In genomic region chr7:92835140-92835850, GRCh38 we compare ENCODE assay signal across 1 cellular context.
TF ChIP-seq lines count a peak whose summit lies in the region.

No MANE protein-coding gene starts in this region.

TF ChIP-seq in HEK293, 187 proteins besides CTCF, POLR2A, EP300 and RAD21 (continued from another document and continues in another):
- TF ChIP-seq SALL2 (tag by site-specific recombination; IDR thresholded peaks at IDR 0.05; ENCODE audit: borderline replicate concordance): no peak
- TF ChIP-seq GLIS2 (tag by site-specific recombination; IDR thresholded peaks at IDR 0.05): peak; percentile 81
- 0 out of 2 replicates have a peak, but pooled peaks have one; percentile 16 for TF ChIP-seq WT1 (tag by site-specific recombination; IDR thresholded peaks at IDR 0.05)
- no peak for TF ChIP-seq TRIM28 (IDR thresholded peaks at IDR 0.05; ENCODE audit: borderline replicate concordance, low read length)
- TF ChIP-seq YY1 (tag by site-specific recombination; IDR thresholded peaks at IDR 0.05): no peak
- no peak for TF ChIP-seq ZNF354C (tag by site-specific recombination; IDR thresholded peaks at IDR 0.05; ENCODE audit: borderline replicate concordance, low read depth)
- TF ChIP-seq SCRT1 (tag by site-specific recombination; IDR thresholded peaks at IDR 0.05; ENCODE audit: borderline replicate concordance): no peak
- no peak for TF ChIP-seq ZNF16 (tag by site-specific recombination; IDR thresholded peaks at IDR 0.05; ENCODE audit: low read depth)
- TF ChIP-seq ZNF18 (tag by site-specific recombination; IDR thresholded peaks at IDR 0.05): peak; percentile 65; the same call in 1 of the 2 replicates
- no peak for TF ChIP-seq KLF8 (tag by site-specific recombination; IDR thresholded peaks at IDR 0.05)
- no peak for TF ChIP-seq ZNF449 (tag by site-specific recombination; IDR thresholded peaks at IDR 0.05)
- no peak for TF ChIP-seq ZNF175 (tag by site-specific recombination; IDR thresholded peaks at IDR 0.05)
- TF ChIP-seq ZNF560 (tag by site-specific recombination; IDR thresholded peaks at IDR 0.05; ENCODE audit: borderline replicate concordance): no peak
- no peak for TF ChIP-seq ZSCAN30 (tag by site-specific recombination; IDR thresholded peaks at IDR 0.05)
- no peak for TF ChIP-seq ZNF513 (tag by site-specific recombination; IDR thresholded peaks at IDR 0.05)
- TF ChIP-seq ZNF561 (tag by site-specific recombination; IDR thresholded peaks at IDR 0.05; ENCODE audit: borderline replicate concordance): no peak
- no peak for TF ChIP-seq ZNF585B (tag by site-specific recombination; IDR thresholded peaks at IDR 0.05)
- TF ChIP-seq ZNF791 (tag by site-specific recombination; IDR thresholded peaks at IDR 0.05): no peak
- TF ChIP-seq ZBTB6 (tag by site-specific recombination; IDR thresholded peaks at IDR 0.05): no peak
- no peak for TF ChIP-seq ZNF121 (tag by site-specific recombination; IDR thresholded peaks at IDR 0.05)
- TF ChIP-seq YY2 (tag by site-specific recombination; IDR thresholded peaks at IDR 0.05): no peak
- TF ChIP-seq HOXA7 (CRISPR knock-in tag; IDR thresholded peaks at IDR 0.05; ENCODE audit: borderline replicate concordance): no peak
- no peak for TF ChIP-seq TSHZ1 (tag by site-specific recombination; IDR thresholded peaks at IDR 0.05; ENCODE audit: borderline replicate concordance)
- peak; percentile 57; the same call in 1 of the 2 replicates for TF ChIP-seq ZBTB20 (tag by site-specific recombination; IDR thresholded peaks at IDR 0.05)
- no peak for TF ChIP-seq ZNF140 (tag by site-specific recombination; IDR thresholded peaks at IDR 0.05)
- no peak for TF ChIP-seq ZNF768 (tag by site-specific recombination; IDR thresholded peaks at IDR 0.05)
- peak; percentile 6; the same call in 1 of the 2 replicates for TF ChIP-seq ZNF335 (tag by site-specific recombination; conservative IDR thresholded peaks at IDR 0.05)
- no peak for TF ChIP-seq MZF1 (tag by site-specific recombination; IDR thresholded peaks at IDR 0.05; ENCODE audit: borderline replicate concordance)
- TF ChIP-seq ZNF473 (tag by site-specific recombination; IDR thresholded peaks at IDR 0.05): no peak
- TF ChIP-seq ZNF544 (tag by site-specific recombination; IDR thresholded peaks at IDR 0.05): no peak
- TF ChIP-seq ZNF302 (tag by site-specific recombination; IDR thresholded peaks at IDR 0.05; ENCODE audit: low read depth): no peak
- TF ChIP-seq EGR2 (tag by site-specific recombination; IDR thresholded peaks at IDR 0.05; ENCODE audit: low read depth): peak; percentile 49
- no peak for TF ChIP-seq KLF7 (tag by site-specific recombination; IDR thresholded peaks at IDR 0.05; ENCODE audit: borderline replicate concordance)
- no peak for TF ChIP-seq ZNF248 (tag by site-specific recombination; IDR thresholded peaks at IDR 0.05)
- no peak for TF ChIP-seq ZSCAN23 (tag by site-specific recombination; IDR thresholded peaks at IDR 0.05)
- no peak for TF ChIP-seq ZNF239 (tag by site-specific recombination; IDR thresholded peaks at IDR 0.05)
- TF ChIP-seq ZNF558 (tag by site-specific recombination; IDR thresholded peaks at IDR 0.05): no peak
- peak; percentile 37 for TF ChIP-seq PRDM10 (tag by site-specific recombination; IDR thresholded peaks at IDR 0.05)
- peak; percentile 48 for TF ChIP-seq SP7 (tag by site-specific recombination; IDR thresholded peaks at IDR 0.05)
- TF ChIP-seq ZNF292 (tag by site-specific recombination; IDR thresholded peaks at IDR 0.05; ENCODE audit: borderline replicate concordance, low read depth): no peak
- TF ChIP-seq ZNF324 (tag by site-specific recombination; IDR thresholded peaks at IDR 0.05): no peak
- TF ChIP-seq KLF17 (tag by site-specific recombination; IDR thresholded peaks at IDR 0.05): no peak
- TF ChIP-seq BCL11A (tag by site-specific recombination; IDR thresholded peaks at IDR 0.05; ENCODE audit: low read depth): 0 out of 2 replicates have a peak, but pooled peaks have one; percentile 43
- TF ChIP-seq GLIS1 (tag by site-specific recombination; IDR thresholded peaks at IDR 0.05): peak; percentile 76
- no peak for TF ChIP-seq ZBTB7A (tag by site-specific recombination; IDR thresholded peaks at IDR 0.05; ENCODE audit: low read depth)
- TF ChIP-seq ZNF398 (tag by site-specific recombination; IDR thresholded peaks at IDR 0.05): peak; percentile 95
- no peak for TF ChIP-seq ZNF26 (tag by site-specific recombination; IDR thresholded peaks at IDR 0.05)
- TF ChIP-seq ZNF707 (tag by site-specific recombination; IDR thresholded peaks at IDR 0.05): no peak
- no peak for TF ChIP-seq ZNF549 (tag by site-specific recombination; IDR thresholded peaks at IDR 0.05)
- TF ChIP-seq MYNN (tag by site-specific recombination; IDR thresholded peaks at IDR 0.05; ENCODE audit: borderline replicate concordance): 0 out of 2 replicates have a peak, but pooled peaks have one; percentile 3
- TF ChIP-seq ZNF214 (tag by site-specific recombination; IDR thresholded peaks at IDR 0.05; ENCODE audit: borderline replicate concordance): no peak
- no peak for TF ChIP-seq ZNF776 (tag by site-specific recombination; IDR thresholded peaks at IDR 0.05; ENCODE audit: borderline replicate concordance)
